9 cellular contexts compared by ENCODE assay signal in the genomic region with DNA sequence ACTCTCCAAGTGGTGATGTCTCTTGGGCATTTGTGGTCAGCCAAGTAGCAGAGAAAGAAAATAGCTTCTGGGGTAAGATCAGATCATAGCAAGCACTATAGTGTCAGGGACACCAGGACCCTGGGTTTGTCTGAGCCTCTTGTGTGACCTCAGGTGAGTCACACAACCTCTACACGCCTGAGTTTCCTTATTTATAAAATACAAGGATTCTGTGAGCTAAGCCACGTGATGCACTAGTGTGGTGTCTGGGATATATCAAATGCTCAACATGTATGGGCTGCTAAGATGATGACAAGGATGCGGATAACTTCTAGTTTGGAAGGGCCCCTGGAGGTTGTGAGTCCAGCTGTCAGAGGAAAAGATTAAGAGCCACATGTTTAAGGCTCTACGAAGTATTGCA. TPM values are rescaled to one million over a fixed set of nuclear protein-coding genes. Genes with fewer than 3 reads are reported as not detected.
DNase-seq lines count a peak whose midpoint lies in the region; ATAC-seq, FAIRE-seq and TF ChIP-seq lines count a peak whose summit lies in the region.
"Had no signal": no experiment of that assay in that cellular context is flagged by ENCODE, and none has a peak within 500 bp of the region (broad histone marks: within the 10 kb centered on the region; RNA-seq: fewer than 3 reads in every experiment).

No MANE protein-coding gene starts in this region.

- in situ Hi-C loops in HepG2 (cut with HindIII; ENCODE audit: extremely low pct_ligation_motif_present, low pct_unique_long_range_greater_than_20kb): no loop called here

- H3K4me1 ChIP-seq in liver (ENCODE audit: control insufficient read depth in 4 of 4, insufficient read depth in 4 of 4, low read length in 3 of 4): peaks cover 0 to 7% (median 2%) of the 10 kb centered on the region in 4 donors
- H3K4me1 ChIP-seq in HepG2 (ENCODE audit: insufficient read depth, low read length): peaks cover 19% of the 10 kb centered on the region; the same call in 1 of the 2 replicates
- peaks cover 0 to 3% of the 10 kb centered on the region in 2 donors for H3K4me1 ChIP-seq in esophagus (ENCODE audit: control insufficient read depth in 2 of 2, insufficient read depth in 2 of 2, low read length in 1 of 2)
- peaks cover 24% of the 10 kb centered on the region for H3K4me1 ChIP-seq in muscle layer of colon (ENCODE audit: insufficient read depth, low read length)
- H3K4me1 ChIP-seq in vagina: peaks cover 32% of the 10 kb centered on the region

- H4K20me1 ChIP-seq in HepG2 (ENCODE audit: insufficient read depth, low read length): no peaks in the 10 kb centered on the region

- H3K4me2 ChIP-seq in HepG2 (ENCODE audit: low read depth, low read length): no peak overlapping the region

- no peak overlapping the region for H3K9ac ChIP-seq in liver (ENCODE audit: low read depth in 1 of 2, low read length in 2 of 2)
- H3K9ac ChIP-seq in HepG2 (ENCODE audit: insufficient read depth, low read depth, low read length): no peak overlapping the region
- H3K9ac ChIP-seq in muscle layer of colon (ENCODE audit: low read length): no peak overlapping the region

- FAIRE-seq in HepG2 (lab: Jason Lieb, UNC) (no peak), GM12892 (lab: Jason Lieb, UNC) (no peak)

- POLR2A ChIA-PET in HepG2 (lab: Yijun Ruan, JAX): interaction anchor here (1.1 kb wide), 1 partner anchor 9 kb away, joined by 3 read pairs; no protein-coding TSS in a partner anchor

- 84% methylated on average over 4 of the region's 4 CpGs for WGBS in liver
- WGBS in HepG2 (ENCODE audit: low lambda C conversion rate): 95% methylated on average over 4 of the region's 4 CpGs
- WGBS in esophagus, 2 donors: 61 to 62% methylated on average over 4 of the region's 4 CpGs

- H3K36me3 ChIP-seq in liver (ENCODE audit: control insufficient read depth in 4 of 4, insufficient read depth in 3 of 4, low read depth in 1 of 4, low read length in 3 of 4) (peaks cover 0 to 36% (median 17%) of the 10 kb centered on the region in 4 donors), HepG2 (replicated peaks in 1 of 2; ENCODE audit: control insufficient read depth in 1 of 2, insufficient read depth in 2 of 2, low read length in 2 of 2) (peaks cover 19 to 41% of the 10 kb centered on the region in 2 experiments), esophagus (ENCODE audit: control insufficient read depth in 2 of 2, insufficient read depth in 2 of 2, low read length in 1 of 2) (peaks cover 0 to 3% of the 10 kb centered on the region in 2 donors), muscle layer of colon (ENCODE audit: insufficient read depth, low read length) (peaks cover 41% of the 10 kb centered on the region), vagina (peaks cover 0 to 4% of the 10 kb centered on the region in 2 donors)

- no peak for TF ChIP-seq POLR2A in HepG2 (IDR thresholded peaks at IDR 0.05; ENCODE audit: insufficient read depth in 1 of 2, low read depth in 2 of 2, low read length in 2 of 2)
- no peak for TF ChIP-seq POLR2A in vagina (IDR thresholded peaks at IDR 0.05)
- TF ChIP-seq POLR2A in GM12892 (IDR thresholded peaks at IDR 0.05; ENCODE audit: low read depth, low read length): no peak

- no peak overlapping the region for H2AFZ ChIP-seq in HepG2 (ENCODE audit: low read length)

- H3K9me3 ChIP-seq in liver (ENCODE audit: control insufficient read depth in 4 of 4, low read length in 3 of 4) (no peaks in the 10 kb centered on the region), HepG2 (ENCODE audit: low read length) (no peaks in the 10 kb centered on the region), esophagus (ENCODE audit: control insufficient read depth in 2 of 2, insufficient read depth in 1 of 2, low read depth in 1 of 2, low read length in 1 of 2) (no peaks in the 10 kb centered on the region), muscle layer of colon (ENCODE audit: low read length) (no peaks in the 10 kb centered on the region), vagina (no peaks in the 10 kb centered on the region)

- peak overlapping the region; percentile 37 to 51 for H3K27ac ChIP-seq in liver (ENCODE audit: low read depth in 1 of 2, low read length in 2 of 2)
- no peak overlapping the region for H3K27ac ChIP-seq in HepG2 (ENCODE audit: extremely low read length, insufficient read depth, low read length)
- peak overlapping the region; percentile 57 to 65 for H3K27ac ChIP-seq in esophagus (ENCODE audit: low read depth in 2 of 2, low read length in 1 of 2)
- H3K27ac ChIP-seq in muscle layer of colon (ENCODE audit: low read depth, low read length): peak overlapping the region; percentile 84
- peak overlapping the region; percentile 64 for H3K27ac ChIP-seq in vagina

- CTCF ChIA-PET in HepG2 (lab: Yijun Ruan, JAX; ENCODE audit: low intra/inter-chr PET ratio, low total read pairs): no interaction called here

- no peak for DNase-seq in HepG2 (ENCODE audit: low spot score)
- no peak for DNase-seq in vagina (ENCODE audit: extremely low spot score in 2 of 2)
- no peak for DNase-seq in GM12892 (ENCODE audit: insufficient read length)
- no peak for DNase-seq in DMS79 treated with DMSO at 0.1 percent for 48 hours (lab: John Stamatoyannopoulos, UW)
- DNase-seq in stimulated activated naive CD8-positive, alpha-beta T cell treated with anti-CD3 and anti-CD28 coated beads, Interleukin-15, Interleukin-2, amounts not matched to agents 100 U/mL and 50 U/mL, for 24 hours: no peak
- DNase-seq: NCI-H1436 treated with DMSO at 0.1 percent for 48 hours had no signal

- no peak for TF ChIP-seq CTCF in liver (IDR thresholded peaks at IDR 0.05; ENCODE audit: low read depth, low read length, missing input control)
- TF ChIP-seq CTCF in HepG2 (CRISPR knock-in tag; IDR thresholded peaks at IDR 0.05): no peak
- no peak for TF ChIP-seq CTCF in vagina (IDR thresholded peaks at IDR 0.05)

- TF ChIP-seq EP300 in HepG2 (IDR thresholded peaks at IDR 0.05; ENCODE audit: low read depth in 2 of 2, low read length in 2 of 2): no peak
- no peak for TF ChIP-seq EP300 in HepG2 (CRISPR knock-in tag; IDR thresholded peaks at IDR 0.05; ENCODE audit: borderline replicate concordance)

- H3K27me3 ChIP-seq in liver (ENCODE audit: control insufficient read depth in 4 of 4, insufficient read depth in 4 of 4, low read length in 3 of 4): no peaks in the 10 kb centered on the region
- H3K27me3 ChIP-seq in HepG2 (ENCODE audit: control insufficient read depth in 1 of 2, insufficient read depth in 2 of 2, low read length in 2 of 2): no peaks in the 10 kb centered on the region
- H3K27me3 ChIP-seq in esophagus (ENCODE audit: control insufficient read depth in 1 of 2, insufficient read depth in 2 of 2, low read length in 2 of 2): no peaks in the 10 kb centered on the region
- no peaks in the 10 kb centered on the region for H3K27me3 ChIP-seq in muscle layer of colon (ENCODE audit: control insufficient read depth in 1 of 2, insufficient read depth in 2 of 2, low read length in 2 of 2)
- no peaks in the 10 kb centered on the region for H3K27me3 ChIP-seq in vagina

- TF ChIP-seq RAD21 in liver (IDR thresholded peaks at IDR 0.05): no peak
- no peak for TF ChIP-seq RAD21 in HepG2 (CRISPR knock-in tag; IDR thresholded peaks at IDR 0.05)

- H3K4me3 ChIP-seq in liver (ENCODE audit: low read depth in 1 of 3, low read length in 3 of 3) (no peak overlapping the region), HepG2 (replicated peaks in 1 of 3; ENCODE audit: insufficient read depth in 1 of 3, low read depth in 2 of 3, low read length in 3 of 3) (no peak overlapping the region), esophagus (ENCODE audit: low read depth in 1 of 2, low read length in 2 of 2) (no peak overlapping the region), muscle layer of colon (ENCODE audit: low read depth in 1 of 2, low read length in 2 of 2) (peak overlapping the region in 1 of 2 donors; percentile 6), vagina (no peak overlapping the region)

- intact Hi-C loops in HepG2 (cut with micrococcal nuclease; ENCODE audit: unreplicated experiment): no loop called here
- intact Hi-C loops in vagina (cut with DNase I): no loop called here

- H3K79me2 ChIP-seq in HepG2 (ENCODE audit: insufficient read depth, low read length): no peaks in the 10 kb centered on the region

- BruUV-seq in HepG2 (replicated peaks; lab: Mats Ljungman, UMichigan): no TSS peak

- ATAC-seq in HepG2: no peak
- ATAC-seq in stimulated activated naive CD8-positive, alpha-beta T cell treated with anti-CD3 and anti-CD28 coated beads, Interleukin-15, Interleukin-2, amounts not matched to agents 100 U/mL and 50 U/mL, for 24 hours: no peak

RNA-seq across cellular contexts. Expression of a gene that starts 24.5 kb away (rescaled TPM):
- total RNA-seq in liver (1 to 10 TPM; 5.4 to 8.0 TPM), HepG2 (2016; rRNA removed; fragmentation: Illumina TruSeq; extraction: Trizol) (9.9 and 12.6 TPM in 2 replicates), vagina (20.9 TPM)
- polyA plus RNA-seq in liver (1 to 10 TPM; 1.3 to 2.1 TPM), HepG2 (2011; rRNA removed) (4.3 TPM in 2 replicates), esophagus (1 to 10 TPM; 6.2 to 9.6 TPM)
- 1.2 and 1.3 TPM in 2 replicates for total RNA-seq in HepG2 (2016; cell fraction: cytosol; rRNA removed; fragmentation: Illumina TruSeq; extraction: Trizol; ENCODE audit: low read depth)
- 9.5 and 13.9 TPM in 2 replicates for total RNA-seq in HepG2 (2016; cell fraction: insoluble cytoplasmic fraction; rRNA removed; fragmentation: Illumina TruSeq; extraction: Trizol)
- total RNA-seq in HepG2 (2016; cell fraction: membrane; rRNA removed; fragmentation: Illumina TruSeq; extraction: Trizol): 4.7 and 6.1 TPM in 2 replicates
- total RNA-seq in HepG2 (2016; cell fraction: nucleus; rRNA removed; fragmentation: Illumina TruSeq; extraction: Trizol): 7.1 and 8.3 TPM in 2 replicates
- 2.0 and 3.3 TPM in 2 replicates for polyA plus RNA-seq in HepG2 (2011; cell fraction: cytosol; rRNA removed)
- polyA plus RNA-seq in HepG2 (2011; cell fraction: nucleus; rRNA removed): 7.0 and 8.6 TPM in 2 replicates
- polyA plus RNA-seq in HepG2 (2012): 3.6 and 3.9 TPM in 2 replicates
- 0.23 and 0.35 TPM in 2 replicates for polyA plus RNA-seq in HepG2 (2016; cell fraction: cytosol; fragmentation: Illumina TruSeq; extraction: Trizol; ENCODE audit: low read depth)
- 7.1 and 7.4 TPM in 2 replicates for polyA plus RNA-seq in HepG2 (2016; cell fraction: insoluble cytoplasmic fraction; fragmentation: Illumina TruSeq; extraction: Trizol; ENCODE audit: low read depth)
- polyA plus RNA-seq in HepG2 (2016; cell fraction: membrane; fragmentation: Illumina TruSeq; extraction: Trizol; ENCODE audit: low read depth): 1.3 and 1.4 TPM in 2 replicates
- 10.5 and 11.6 TPM in 2 replicates for polyA plus RNA-seq in HepG2 (2016; cell fraction: nucleus; fragmentation: Illumina TruSeq; extraction: Trizol; ENCODE audit: insufficient read depth, low read depth)
- 6.0 and 6.3 TPM in 2 replicates for polyA minus RNA-seq in HepG2 (2011; rRNA and poly(A)+ RNA removed; ENCODE audit: low replicate concordance)
- polyA minus RNA-seq in HepG2 (2011; cell fraction: cytosol; rRNA and poly(A)+ RNA removed): 4.3 and 6.0 TPM in 2 replicates
- polyA minus RNA-seq in HepG2 (2011; cell fraction: nucleus; rRNA and poly(A)+ RNA removed): 6.8 and 11.7 TPM in 2 replicates
- 2.3 TPM for polyA plus RNA-seq in GM12892 (2012; ENCODE audit: missing spikeins)

RNA-seq across cellular contexts. Expression of a gene that starts 30.4 kb away (rescaled TPM):
- total RNA-seq in liver (10 to 100 TPM; 29.6 to 49.3 TPM), HepG2 (2016; rRNA removed; fragmentation: Illumina TruSeq; extraction: Trizol) (81.5 and 84.6 TPM in 2 replicates), vagina (26.5 TPM)
- polyA plus RNA-seq in liver (100 to 1,000 TPM in 1 of 2 donors, 10 to 100 TPM in 1; 45.8 to 142 TPM), HepG2 (2011; rRNA removed) (55.5 and 57.9 TPM in 2 replicates), esophagus (10 to 100 TPM; 22.0 to 37.7 TPM)
- total RNA-seq in HepG2 (2016; cell fraction: cytosol; rRNA removed; fragmentation: Illumina TruSeq; extraction: Trizol; ENCODE audit: low read depth): 62.6 and 67.5 TPM in 2 replicates
- 77.6 and 83.3 TPM in 2 replicates for total RNA-seq in HepG2 (2016; cell fraction: insoluble cytoplasmic fraction; rRNA removed; fragmentation: Illumina TruSeq; extraction: Trizol)
- total RNA-seq in HepG2 (2016; cell fraction: membrane; rRNA removed; fragmentation: Illumina TruSeq; extraction: Trizol): 58.1 and 63.2 TPM in 2 replicates
- total RNA-seq in HepG2 (2016; cell fraction: nucleus; rRNA removed; fragmentation: Illumina TruSeq; extraction: Trizol): 55.6 and 64.4 TPM in 2 replicates
- polyA plus RNA-seq in HepG2 (2011; cell fraction: cytosol; rRNA removed): 41.6 and 53.2 TPM in 2 replicates
- polyA plus RNA-seq in HepG2 (2011; cell fraction: nucleus; rRNA removed): 94.8 and 103 TPM in 2 replicates
- polyA plus RNA-seq in HepG2 (2012): 43.1 and 68.0 TPM in 2 replicates
- polyA plus RNA-seq in HepG2 (2016; cell fraction: cytosol; fragmentation: Illumina TruSeq; extraction: Trizol; ENCODE audit: low read depth): 77.6 and 80.8 TPM in 2 replicates
- polyA plus RNA-seq in HepG2 (2016; cell fraction: insoluble cytoplasmic fraction; fragmentation: Illumina TruSeq; extraction: Trizol; ENCODE audit: low read depth): 107 and 119 TPM in 2 replicates
- 67.2 and 70.2 TPM in 2 replicates for polyA plus RNA-seq in HepG2 (2016; cell fraction: membrane; fragmentation: Illumina TruSeq; extraction: Trizol; ENCODE audit: low read depth)
- 133 and 140 TPM in 2 replicates for polyA plus RNA-seq in HepG2 (2016; cell fraction: nucleus; fragmentation: Illumina TruSeq; extraction: Trizol; ENCODE audit: insufficient read depth, low read depth)
- polyA minus RNA-seq in HepG2 (2011; rRNA and poly(A)+ RNA removed; ENCODE audit: low replicate concordance): 2.4 and 21.3 TPM in 2 replicates
- 14.4 and 14.5 TPM in 2 replicates for polyA minus RNA-seq in HepG2 (2011; cell fraction: cytosol; rRNA and poly(A)+ RNA removed)
- polyA minus RNA-seq in HepG2 (2011; cell fraction: nucleus; rRNA and poly(A)+ RNA removed): 28.3 and 31.7 TPM in 2 replicates
- not detected for polyA plus RNA-seq in GM12892 (2012; ENCODE audit: missing spikeins)

RNA-seq across cellular contexts. Expression of a gene that starts 50.1 kb away (rescaled TPM):
- total RNA-seq in liver (10 to 100 TPM; 42.2 to 57.0 TPM), HepG2 (2016; rRNA removed; fragmentation: Illumina TruSeq; extraction: Trizol) (216 and 303 TPM in 2 replicates), vagina (64.3 TPM)
- polyA plus RNA-seq in liver (10 to 100 TPM; 31.2 to 34.6 TPM), HepG2 (2011; rRNA removed) (93.6 and 133 TPM in 2 replicates), esophagus (10 to 100 TPM; 46.5 to 62.3 TPM)
- 17.8 and 18.7 TPM in 2 replicates for total RNA-seq in HepG2 (2016; cell fraction: cytosol; rRNA removed; fragmentation: Illumina TruSeq; extraction: Trizol; ENCODE audit: low read depth)
- 220 and 303 TPM in 2 replicates for total RNA-seq in HepG2 (2016; cell fraction: insoluble cytoplasmic fraction; rRNA removed; fragmentation: Illumina TruSeq; extraction: Trizol)
- total RNA-seq in HepG2 (2016; cell fraction: membrane; rRNA removed; fragmentation: Illumina TruSeq; extraction: Trizol): 54.4 and 60.8 TPM in 2 replicates
- total RNA-seq in HepG2 (2016; cell fraction: nucleus; rRNA removed; fragmentation: Illumina TruSeq; extraction: Trizol): 120 and 127 TPM in 2 replicates
- 55.9 and 84.1 TPM in 2 replicates for polyA plus RNA-seq in HepG2 (2011; cell fraction: cytosol; rRNA removed)
- 20.7 and 25.3 TPM in 2 replicates for polyA plus RNA-seq in HepG2 (2011; cell fraction: nucleus; rRNA removed)
- 82.4 and 94.8 TPM in 2 replicates for polyA plus RNA-seq in HepG2 (2012)
- 13.1 and 13.2 TPM in 2 replicates for polyA plus RNA-seq in HepG2 (2016; cell fraction: cytosol; fragmentation: Illumina TruSeq; extraction: Trizol; ENCODE audit: low read depth)
- 325 and 342 TPM in 2 replicates for polyA plus RNA-seq in HepG2 (2016; cell fraction: insoluble cytoplasmic fraction; fragmentation: Illumina TruSeq; extraction: Trizol; ENCODE audit: low read depth)
- 41.5 and 41.9 TPM in 2 replicates for polyA plus RNA-seq in HepG2 (2016; cell fraction: membrane; fragmentation: Illumina TruSeq; extraction: Trizol; ENCODE audit: low read depth)
- polyA plus RNA-seq in HepG2 (2016; cell fraction: nucleus; fragmentation: Illumina TruSeq; extraction: Trizol; ENCODE audit: insufficient read depth, low read depth): 149 and 155 TPM in 2 replicates
- polyA minus RNA-seq in HepG2 (2011; rRNA and poly(A)+ RNA removed; ENCODE audit: low replicate concordance): 55.1 and 153 TPM in 2 replicates
- 59.6 and 62.2 TPM in 2 replicates for polyA minus RNA-seq in HepG2 (2011; cell fraction: cytosol; rRNA and poly(A)+ RNA removed)
- 145 and 152 TPM in 2 replicates for polyA minus RNA-seq in HepG2 (2011; cell fraction: nucleus; rRNA and poly(A)+ RNA removed)
- polyA plus RNA-seq in GM12892 (2012; ENCODE audit: missing spikeins): 129 TPM
